ENCODE assay signal across 17 cellular contexts in the genomic region with DNA sequence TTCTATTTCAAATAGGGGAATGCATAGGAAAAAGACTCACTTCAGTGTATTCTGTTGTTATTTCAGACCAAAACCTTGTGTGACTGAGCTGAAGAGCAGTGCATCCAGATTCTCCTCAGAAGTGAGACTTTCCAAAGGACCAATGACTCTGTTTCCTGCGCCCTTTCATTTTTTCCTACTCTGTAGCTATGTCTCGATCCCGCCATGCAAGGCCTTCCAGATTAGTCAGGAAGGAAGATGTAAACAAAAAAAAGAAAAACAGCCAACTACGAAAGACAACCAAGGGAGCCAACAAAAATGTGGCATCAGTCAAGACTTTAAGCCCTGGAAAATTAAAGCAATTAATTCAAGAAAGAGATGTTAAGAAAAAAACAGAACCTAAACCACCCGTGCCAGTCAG. TPM values are rescaled to one million over a fixed set of nuclear protein-coding genes. Genes with fewer than 3 reads are reported as not detected.
A peak's percentile ranks its signal among the peaks of the same experiment; 100 is the strongest.
DNase-seq lines count a peak whose midpoint lies in the region; ATAC-seq and TF ChIP-seq lines count a peak whose summit lies in the region.
"Had no signal": no experiment of that assay in that cellular context is flagged by ENCODE, and none has a peak within 500 bp of the region (broad histone marks: within the 10 kb centered on the region; RNA-seq: fewer than 3 reads in every experiment).

No MANE protein-coding gene starts in this region.

- H2BK20ac ChIP-seq in IMR-90 (ENCODE audit: low read depth, low read length) = 0 out of 2 replicates have a peak overlapping the region, but pooled peaks have one; percentile 47

- H3K27ac Mint-ChIP-seq in endodermal cell = peak overlapping the region; percentile 22
- no peak overlapping the region for H3K27ac Mint-ChIP-seq in stimulated activated naive CD8-positive, alpha-beta T cell treated with anti-CD3 and anti-CD28 coated beads, Interleukin-15, amount 100 ng/mL, for 72 hours
- H3K27ac Mint-ChIP-seq: CD4-positive, alpha-beta T cell had no signal

- peak; percentile 91 for ATAC-seq in IMR-90 (ENCODE audit: low read depth)
- ATAC-seq in stimulated activated naive CD8-positive, alpha-beta T cell treated with anti-CD3 and anti-CD28 coated beads, Interleukin-15, amount 100 ng/mL, for 72 hours = no peak
- ATAC-seq: K562 had no signal

- H3K4me1 Mint-ChIP-seq in endodermal cell = peaks cover 6% of the 10 kb centered on the region
- peaks cover 12% of the 10 kb centered on the region for H3K4me1 Mint-ChIP-seq in stimulated activated naive CD8-positive, alpha-beta T cell treated with anti-CD3 and anti-CD28 coated beads, Interleukin-15, amount 100 ng/mL, for 72 hours

- no peak for TF ChIP-seq POLR2A in IMR-90 (IDR thresholded peaks at IDR 0.05; ENCODE audit: low read depth, low read length)

- H3K56ac ChIP-seq in IMR-90 (ENCODE audit: extremely low read depth, insufficient read depth, low read length) (no peak overlapping the region), mesendoderm (ENCODE audit: low read length) (no peak overlapping the region)

- no peak overlapping the region for H3K18ac ChIP-seq in IMR-90 (ENCODE audit: low read depth, low read length)
- H3K18ac ChIP-seq in mesendoderm (ENCODE audit: low read length) = no peak overlapping the region

- H2BK5ac ChIP-seq in IMR-90 (ENCODE audit: low read depth, low read length, poor library complexity, severe bottlenecking) (peak overlapping the region; percentile 38), mesendoderm (ENCODE audit: low read length) (no peak overlapping the region)

- H2AK9ac ChIP-seq in IMR-90 (replicated peaks; ENCODE audit: low read depth, low read length, poor library complexity) = no peak overlapping the region

- peaks cover 14% of the 10 kb centered on the region for H3K9me1 ChIP-seq in IMR-90 (ENCODE audit: insufficient read depth, low read length)

- H2AK5ac ChIP-seq in IMR-90 (ENCODE audit: low read depth, low read length) (no peak overlapping the region), mesendoderm (ENCODE audit: low read length) (no peak overlapping the region)

- no peaks in the 10 kb centered on the region for H3K27me3 Mint-ChIP-seq in endodermal cell (ENCODE audit: insufficient read depth)
- H3K27me3 Mint-ChIP-seq in stimulated activated naive CD8-positive, alpha-beta T cell treated with anti-CD3 and anti-CD28 coated beads, Interleukin-15, amount 100 ng/mL, for 72 hours = no peaks in the 10 kb centered on the region

- H3K23ac ChIP-seq in IMR-90 (ENCODE audit: low read depth, low read length) (no peak overlapping the region), mesendoderm (ENCODE audit: low read length) (no peak overlapping the region)

- CTCF ChIA-PET in IMR-90 (lab: Yijun Ruan, JAX) = no interaction called here

- peak overlapping the region; percentile 16; the same call in 1 of the 2 replicates for H2BK120ac ChIP-seq in IMR-90 (ENCODE audit: low read depth, low read length)
- no peak overlapping the region for H2BK120ac ChIP-seq in mesendoderm (ENCODE audit: low read depth, low read length)

- in situ Hi-C loops in IMR-90 (cut with MboI; ENCODE audit: low sequenced_read_pairs) (no loop called here), GM13977 (cut with MboI; ENCODE audit: low pct_unique_long_range_greater_than_20kb, low sequenced_read_pairs, unreplicated experiment) (no loop called here)

- no TSS peak for BruUV-seq in IMR-90 (replicated peaks; lab: Mats Ljungman, UMichigan)

- H4K8ac ChIP-seq in IMR-90 (ENCODE audit: low read depth in 2 of 2, low read length in 2 of 2) = peak overlapping the region in 1 of 2 experiments; percentile 49; a peak in 1 of 4 replicates
- H4K8ac ChIP-seq in mesendoderm (ENCODE audit: low read depth, low read length) = peak overlapping the region; percentile 81

- TF ChIP-seq CTCF in IMR-90 (conservative IDR thresholded peaks at IDR 0.05; ENCODE audit: low read depth, low read length) = no peak
- TF ChIP-seq CTCF in endodermal cell (conservative IDR thresholded peaks at IDR 0.05) = no peak
- TF ChIP-seq CTCF in osteoblast (IDR thresholded peaks at IDR 0.05; ENCODE audit: extremely low read depth, low read depth, low read length) = no peak
- TF ChIP-seq CTCF in GM13977 (IDR thresholded peaks at IDR 0.05; ENCODE audit: extremely low read depth, insufficient read depth, missing control alignments) = no peak

- H2BK15ac ChIP-seq in IMR-90 (ENCODE audit: low read depth, low read length) = no peak overlapping the region
- H2BK15ac ChIP-seq in mesendoderm (replicated peaks; ENCODE audit: low read depth) = no peak overlapping the region

- H3K79me2 ChIP-seq in mesendoderm (ENCODE audit: control insufficient read depth, insufficient read depth, low read length) (peaks cover 28% of the 10 kb centered on the region), osteoblast (ENCODE audit: insufficient read depth, low read length) (no peaks in the 10 kb centered on the region)

- H4K5ac ChIP-seq in IMR-90 (ENCODE audit: low read depth, low read length) (no peak overlapping the region), mesendoderm (ENCODE audit: low read length) (no peak overlapping the region)

- H3K4me2 ChIP-seq in IMR-90 (ENCODE audit: low read depth, low read length) (peak overlapping the region; percentile 30), mesendoderm (ENCODE audit: low read length) (no peak overlapping the region), osteoblast (ENCODE audit: insufficient read depth, low read length) (no peak overlapping the region)

- no peak for TF ChIP-seq RAD21 in IMR-90 (IDR thresholded peaks at IDR 0.05; ENCODE audit: low read length)

- H4K91ac ChIP-seq in IMR-90 (ENCODE audit: insufficient read depth, low read depth, low read length) = no peak overlapping the region

- H4K20me1 ChIP-seq in IMR-90 (ENCODE audit: insufficient read depth, low read length) (no peaks in the 10 kb centered on the region), osteoblast (ENCODE audit: insufficient read depth, low read length) (no peaks in the 10 kb centered on the region)

- intact Hi-C loops in IMR-90 (cut with micrococcal nuclease) = no loop called here

- no peak overlapping the region for H3K4me3 Mint-ChIP-seq in endodermal cell
- H3K4me3 Mint-ChIP-seq in stimulated activated naive CD8-positive, alpha-beta T cell treated with anti-CD3 and anti-CD28 coated beads, Interleukin-15, amount 100 ng/mL, for 72 hours = no peak overlapping the region
- H3K4me3 Mint-ChIP-seq: CD4-positive, alpha-beta T cell had no signal

- peak overlapping the region; percentile 43; the same call in 1 of the 2 replicates for H3K14ac ChIP-seq in IMR-90 (replicated peaks; ENCODE audit: low read depth, low read length)

- H3K9me3 ChIP-seq in IMR-90 (ENCODE audit: control insufficient read depth, insufficient read depth, low read length) (no peaks in the 10 kb centered on the region), endodermal cell (ENCODE audit: control insufficient read depth, low read length) (no peaks in the 10 kb centered on the region), osteoblast (ENCODE audit: low read depth, low read length) (no peaks in the 10 kb centered on the region)
- H3K9me3 ChIP-seq: Caco-2, HAP-1 had no signal

- no peaks in the 10 kb centered on the region for H3K9me3 Mint-ChIP-seq in endodermal cell
- no peaks in the 10 kb centered on the region for H3K9me3 Mint-ChIP-seq in stimulated activated naive CD8-positive, alpha-beta T cell treated with anti-CD3 and anti-CD28 coated beads, Interleukin-15, amount 100 ng/mL, for 72 hours
- H3K9me3 Mint-ChIP-seq: CD4-positive, alpha-beta T cell had no signal

- H3K4ac ChIP-seq in IMR-90 (ENCODE audit: low read depth, low read length) (peak overlapping the region; percentile 43; the same call in 1 of the 2 replicates), mesendoderm (ENCODE audit: low read depth, low read length) (no peak overlapping the region)

- peaks cover 14% of the 10 kb centered on the region for H3K36me3 ChIP-seq in IMR-90 (ENCODE audit: control insufficient read depth, insufficient read depth, low read length)
- H3K36me3 ChIP-seq in endodermal cell (ENCODE audit: control insufficient read depth, insufficient read depth, low read length) = peaks cover 39% of the 10 kb centered on the region
- H3K36me3 ChIP-seq in mesendoderm (ENCODE audit: control insufficient read depth, insufficient read depth, low read length) = peaks cover 9% of the 10 kb centered on the region
- no peaks in the 10 kb centered on the region for H3K36me3 ChIP-seq in osteoblast (ENCODE audit: insufficient read depth, low read length)

- peaks cover 43% of the 10 kb centered on the region for H3K36me3 Mint-ChIP-seq in endodermal cell (ENCODE audit: low read depth)

- POLR2A ChIA-PET in IMR-90 (lab: Charles Lee; ENCODE audit: unreplicated experiment) = no interaction called here

- H3K27me3 ChIP-seq in IMR-90 (ENCODE audit: control insufficient read depth, insufficient read depth, low read length) = no peaks in the 10 kb centered on the region
- H3K27me3 ChIP-seq in endodermal cell (ENCODE audit: control insufficient read depth, insufficient read depth, low read length, poor library complexity, severe bottlenecking) = no peaks in the 10 kb centered on the region
- no peaks in the 10 kb centered on the region for H3K27me3 ChIP-seq in mesendoderm (ENCODE audit: insufficient read depth, low read length, poor library complexity)
- H3K27me3 ChIP-seq in osteoblast (ENCODE audit: insufficient read depth, low read length) = no peaks in the 10 kb centered on the region

- dilution Hi-C loops in IMR-90 (cut with HindIII; ENCODE audit: low sequenced_read_pairs, unreplicated experiment) = no loop called here

- H3K79me1 ChIP-seq in IMR-90 (ENCODE audit: low read depth in 1 of 2, low read length in 2 of 2) (peaks cover 30 to 51% of the 10 kb centered on the region in 2 experiments), mesendoderm (ENCODE audit: low read length) (peaks cover 8% of the 10 kb centered on the region)

- WGBS in IMR-90 (ENCODE audit: extremely low coverage in 2 of 2, insufficient read length in 1 of 2), 2 experiments = no CpG with 5 or more reads among the region's 5 CpGs
- WGBS in endodermal cell (ENCODE audit: insufficient coverage in 1 of 2, insufficient read length in 1 of 2), 2 experiments = 93 to 100% methylated on average over 4 to 5 of the region's 5 CpGs
- WGBS in mesendoderm (ENCODE audit: extremely low coverage, insufficient coverage, low lambda C conversion rate) = no CpG with 5 or more reads among the region's 5 CpGs

- H3K27ac ChIP-seq in IMR-90 (ENCODE audit: insufficient read depth, low read length) (peak overlapping the region; percentile 12; the same call in 1 of the 2 replicates), endodermal cell (ENCODE audit: low read depth, low read length) (no peak overlapping the region), mesendoderm (ENCODE audit: low read depth, low read length) (no peak overlapping the region), osteoblast (ENCODE audit: low read depth, low read length) (no peak overlapping the region)
- H3K27ac ChIP-seq: C4-2B, HL-60 had no signal

- H3K4me3 ChIP-seq in IMR-90 (ENCODE audit: insufficient read depth, low read depth, low read length) = no peak overlapping the region
- no peak overlapping the region for H3K4me3 ChIP-seq in endodermal cell (ENCODE audit: low read length)
- no peak overlapping the region for H3K4me3 ChIP-seq in mesendoderm (ENCODE audit: low read length)
- H3K4me3 ChIP-seq in osteoblast (ENCODE audit: insufficient read depth, low read length) = no peak overlapping the region
- H3K4me3 ChIP-seq: HAP-1, K562 had no signal

- H3K9ac ChIP-seq in IMR-90 (ENCODE audit: low read depth, low read length) (no peak overlapping the region), endodermal cell (ENCODE audit: extremely low read depth, low read length, poor library complexity, severe bottlenecking) (no peak overlapping the region), mesendoderm (ENCODE audit: low read length) (no peak overlapping the region)

- no peak overlapping the region for H2AFZ ChIP-seq in IMR-90 (replicated peaks; ENCODE audit: low read length, poor library complexity)
- H2AFZ ChIP-seq in osteoblast (ENCODE audit: low read length) = no peak overlapping the region

- peaks cover 5% of the 10 kb centered on the region for H3K4me1 ChIP-seq in IMR-90 (ENCODE audit: control insufficient read depth, insufficient read depth, low read length)
- H3K4me1 ChIP-seq in endodermal cell (ENCODE audit: control insufficient read depth, insufficient read depth, low read length) = no peaks in the 10 kb centered on the region
- no peaks in the 10 kb centered on the region for H3K4me1 ChIP-seq in mesendoderm (ENCODE audit: control insufficient read depth, low read depth, low read length)
- H3K4me1 ChIP-seq in osteoblast (ENCODE audit: insufficient read depth, low read length) = no peaks in the 10 kb centered on the region
- H3K4me1 ChIP-seq: Caco-2, HAP-1 had no signal

- DNase-seq in IMR-90 (peak; percentile 64), endodermal cell (no peak), mesendoderm (no peak), NCI-H2227 treated with DMSO at 0.1 percent for 48 hours (lab: John Stamatoyannopoulos, UW) (no peak), osteoblast (ENCODE audit: insufficient read length, low spot score, missing footprints) (no peak), GM13977 (ENCODE audit: low spot score) (no peak)
- no peak for DNase-seq in stimulated activated naive CD8-positive, alpha-beta T cell treated with anti-CD3 and anti-CD28 coated beads, Interleukin-15, amount 100 ng/mL, for 72 hours
- DNase-seq: ACHN; AML-193; Caco-2; CD4-positive, alpha-beta T cell; DMS79; GDM1 had no signal

RNA-seq across cellular contexts. Expression of a gene that starts 12.0 kb away (rescaled TPM):
- 4.3 and 5.6 TPM in 2 replicates for total RNA-seq in IMR-90 (2012; rRNA removed)
- polyA plus RNA-seq in IMR-90 (2012; rRNA removed) = 0.76 and 1.0 TPM in 2 replicates
- 0.21 and 0.35 TPM in 2 replicates for polyA plus RNA-seq in IMR-90 (2012; cell fraction: cytosol; rRNA removed)
- polyA plus RNA-seq in IMR-90 (2012; cell fraction: nucleus; rRNA removed; ENCODE audit: low replicate concordance) = 0.59 and 1.8 TPM in 2 replicates
- 10 to 100 TPM; 50.8 to 60.5 TPM for total RNA-seq in endodermal cell
- polyA plus RNA-seq in endodermal cell (2013, experiment 1 of 2) = 33.6 TPM
- polyA plus RNA-seq in endodermal cell (2013, experiment 2 of 2) = 34.4 TPM
- 22.9 TPM for polyA plus RNA-seq in mesendoderm (2013, experiment 1 of 2)
- polyA plus RNA-seq in mesendoderm (2013, experiment 2 of 2) = 23.2 TPM
- total RNA-seq in osteoblast = 3.8 and 4.0 TPM in 2 replicates

RNA-seq across cellular contexts. Expression of a gene that starts 44.8 kb away (rescaled TPM):
- total RNA-seq in IMR-90 (2012; rRNA removed) (20.6 and 26.7 TPM in 2 replicates), endodermal cell (10 to 100 TPM in 1 of 2 donors, 1 to 10 TPM in 1; 8.9 to 16.0 TPM), osteoblast (18.6 and 23.9 TPM in 2 replicates)
- 6.1 and 9.9 TPM in 2 replicates for polyA plus RNA-seq in IMR-90 (2012; rRNA removed)
- polyA plus RNA-seq in IMR-90 (2012; cell fraction: cytosol; rRNA removed) = 0.96 and 1.0 TPM in 2 replicates
- 7.9 and 23.4 TPM in 2 replicates for polyA plus RNA-seq in IMR-90 (2012; cell fraction: nucleus; rRNA removed; ENCODE audit: low replicate concordance)
- polyA plus RNA-seq in endodermal cell (2013, experiment 1 of 2) = 6.3 TPM
- polyA plus RNA-seq in endodermal cell (2013, experiment 2 of 2) = 5.3 TPM
- polyA plus RNA-seq in mesendoderm (2013, experiment 1 of 2) = 5.0 TPM
- 5.6 TPM for polyA plus RNA-seq in mesendoderm (2013, experiment 2 of 2)
